ENCODE assay signal across 26 cellular contexts in the genomic region with DNA sequence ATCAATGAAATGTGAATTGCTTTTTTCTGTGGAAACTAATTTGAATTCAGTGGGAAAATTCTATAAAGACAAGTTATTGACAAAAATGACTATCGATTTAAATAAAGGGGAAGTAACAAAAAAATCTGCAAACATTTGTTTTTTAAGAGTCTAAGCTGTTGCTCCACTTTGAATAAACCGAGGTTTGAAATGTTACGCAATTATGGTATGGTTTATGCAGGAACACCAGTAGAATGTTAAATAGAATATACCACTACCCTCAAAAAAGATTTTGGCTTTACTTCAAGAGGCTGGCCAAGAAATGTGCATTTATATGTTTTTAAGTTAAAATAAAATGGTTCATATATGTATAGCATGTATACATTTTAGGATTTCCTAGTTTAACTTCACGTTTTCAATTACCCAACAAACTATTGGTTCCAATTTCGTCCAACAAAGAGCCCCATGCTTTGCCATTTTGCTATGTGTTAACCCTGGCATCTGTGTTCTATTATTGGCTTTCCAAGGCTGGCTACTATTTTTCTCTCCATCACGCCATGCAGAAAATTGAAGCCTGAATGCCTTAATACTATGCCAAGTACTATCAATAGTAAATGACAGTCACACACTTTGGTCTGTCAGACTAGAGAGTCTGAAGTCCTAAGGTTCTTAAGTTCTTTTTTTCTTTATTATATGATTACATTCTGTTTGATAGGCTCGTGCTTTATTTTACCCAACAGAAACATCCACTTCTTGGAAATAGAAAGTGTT.
"Had no signal": no experiment of that assay in that cellular context is flagged by ENCODE, and none has a peak within 500 bp of the region (broad histone marks: within the 10 kb centered on the region; RNA-seq: fewer than 3 reads in every experiment).

No MANE protein-coding gene starts in this region.

- ATAC-seq: lower lobe of right lung; natural killer cell; stimulated activated memory B cell treated with anti-CD40 and anti-IgM and Interleukin-4, amounts not matched to agents 10 μg/mL and 1 μg/mL and 100 μg/mL, for 72 hours; stimulated activated naive CD8-positive, alpha-beta T cell treated with anti-CD3 and anti-CD28 coated beads, Interleukin-15, amount 100 ng/mL, for 72 hours had no signal

- H3K79me2 ChIP-seq: hepatocyte, parathyroid adenoma had no signal

- H3K4me2 ChIP-seq: hepatocyte, neural progenitor cell, smooth muscle cell had no signal

- H3K36me3 ChIP-seq: heart right ventricle, lower lobe of right lung, neural progenitor cell, neutrophil, sigmoid colon, tibial nerve, uterus had no signal

- DNase-seq: heart right ventricle; islet precursor cell; lower lobe of right lung; mammary epithelial cell; mesenchymal stem cell; naive B cell; natural killer cell; nephron progenitor cell; occipital lobe; right cardiac atrium; sigmoid colon; stimulated activated CD4-positive, alpha-beta T cell treated with anti-CD3 and anti-CD28 coated beads, Interleukin-1b, Interleukin-23, amount 100 ng/mL, for 48 hours; stimulated activated CD4-positive, alpha-beta T cell treated with anti-CD3 and anti-CD28 coated beads, Interleukin-2, amount 100 ng/mL, for 48 hours; stimulated activated CD4-positive, alpha-beta T cell treated with anti-CD3 and anti-CD28 coated beads, Interleukin-4, amount 100 ng/mL, for 4 hours; stimulated activated CD8-positive, alpha-beta memory T cell treated with anti-CD3 and anti-CD28 coated beads, Interleukin-4, amount 100 ng/mL, for 48 hours; stimulated activated naive CD4-positive, alpha-beta T cell treated with Interleukin-2 at 50 U/mL for 16 hours; stimulated activated naive CD8-positive, alpha-beta T cell treated with anti-CD3 and anti-CD28 coated beads, Interleukin-15, amount 100 ng/mL, for 72 hours; substantia nigra; uterus had no signal

- H3K9ac ChIP-seq: neural progenitor cell, parathyroid adenoma had no signal

- H3K4me3 ChIP-seq: heart right ventricle, hepatocyte, lower lobe of right lung, neural progenitor cell, sigmoid colon, smooth muscle cell, tibial nerve, uterus had no signal

- H3K27me3 ChIP-seq: heart right ventricle, hepatocyte, neural progenitor cell, neutrophil, sigmoid colon, tibial nerve, uterus had no signal

- H2AFZ ChIP-seq: hepatocyte, neural progenitor cell, parathyroid adenoma had no signal

- H3K9me3 ChIP-seq: lower lobe of right lung, neutrophil, sigmoid colon, tibial nerve, uterus had no signal

- H3K4me1 ChIP-seq: heart right ventricle, lower lobe of right lung, parathyroid adenoma, sigmoid colon, tibial nerve, uterus had no signal

- H3K27ac ChIP-seq: hepatocyte, lower lobe of right lung, neural progenitor cell, neutrophil, parathyroid adenoma, sigmoid colon, tibial nerve, uterus had no signal
